In the genomic region with DNA sequence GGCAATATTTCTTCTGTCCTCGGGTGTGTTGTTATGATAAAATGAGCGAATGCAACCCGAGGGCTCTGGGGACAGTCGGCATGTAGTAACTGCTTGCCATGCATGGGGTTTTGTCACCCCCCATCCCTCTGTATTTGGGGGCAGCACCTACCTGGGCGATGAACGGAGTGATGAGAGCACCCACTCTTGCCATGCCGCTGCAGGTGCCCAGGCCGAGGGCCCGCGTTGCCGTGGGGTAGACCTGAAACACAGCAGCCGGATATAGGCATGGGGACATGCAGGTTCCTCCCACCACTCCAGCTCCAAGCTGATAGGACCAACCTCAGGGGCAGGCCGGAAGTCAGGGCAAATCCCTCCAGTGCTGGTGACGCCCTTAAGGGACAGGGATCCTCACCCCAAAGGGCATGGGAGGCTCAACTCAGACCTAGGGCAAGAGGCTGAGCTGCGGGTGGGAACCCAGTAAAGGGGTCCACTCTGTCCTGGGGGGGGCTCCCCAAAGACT, we compare ENCODE assay signal across 36 cellular contexts. TPM values are rescaled to one million over a fixed set of nuclear protein-coding genes. Genes with fewer than 3 reads are reported as not detected.
"Had no signal": no experiment of that assay in that cellular context is flagged by ENCODE, and none has a peak within 500 bp of the region (broad histone marks: within the 10 kb centered on the region; RNA-seq: fewer than 3 reads in every experiment).

No MANE protein-coding gene starts in this region.

- H3K4me3 ChIP-seq: body of pancreas, breast epithelium had no signal

- H3K36me3 ChIP-seq: breast epithelium had no signal

- H3K9me3 Mint-ChIP-seq: activated T-cell treated with anti-CD3 and anti-CD28 coated beads, Interleukin-2, amount 50 U/mL, for 72 hours; activated T-helper 17 cell treated with anti-CD3 and anti-CD28 coated beads, Interleukin-2, amount 50 U/mL, for 72 hours had no signal

- H3K4me1 Mint-ChIP-seq: activated CD4-positive, alpha-beta T cell treated with anti-CD3 and anti-CD28 coated beads, Interleukin-2, amount 10 ng/mL, durations not matched to agents 24 days and 14 days; activated naive CD8-positive, alpha-beta T cell treated with anti-CD3 and anti-CD28 coated beads for 36 hours; activated T-helper 17 cell treated with anti-CD3 and anti-CD28 coated beads, Interleukin-2, amount 50 U/mL, for 72 hours had no signal

- H3K9me3 ChIP-seq: body of pancreas had no signal

- H3K4me3 Mint-ChIP-seq: activated CD4-positive, alpha-beta T cell treated with anti-CD3 and anti-CD28 coated beads, Interleukin-2, amount 10 ng/mL, durations not matched to agents 24 days and 14 days; activated CD8-positive, alpha-beta T cell treated with anti-CD3 and anti-CD28 coated beads for 36 hours; activated naive CD8-positive, alpha-beta T cell treated with anti-CD3 and anti-CD28 coated beads for 36 hours; activated T-cell treated with anti-CD3 and anti-CD28 coated beads, Interleukin-2, amount 50 U/mL, for 72 hours; activated T-helper 17 cell treated with anti-CD3 and anti-CD28 coated beads, Interleukin-2, amount 50 U/mL, for 72 hours had no signal

- H3K27me3 Mint-ChIP-seq: activated CD4-positive, alpha-beta T cell treated with anti-CD3 and anti-CD28 coated beads, Interleukin-2, amount 10 ng/mL, durations not matched to agents 24 days and 14 days; activated naive CD8-positive, alpha-beta T cell treated with anti-CD3 and anti-CD28 coated beads for 36 hours; activated T-helper 17 cell treated with anti-CD3 and anti-CD28 coated beads, Interleukin-2, amount 50 U/mL, for 72 hours had no signal

- DNase-seq: activated CD4-positive, alpha-beta T cell treated with anti-CD3 and anti-CD28 coated beads, Interleukin-2, amount 10 ng/mL, durations not matched to agents 24 days and 14 days; activated CD4-positive, alpha-beta T cell treated with anti-CD3 and anti-CD28 coated beads, Interleukin-2, amount 50 U/mL, for 4 hours; activated CD4-positive, CD25-positive, alpha-beta regulatory T cell; activated CD8-positive, alpha-beta T cell treated with anti-CD3 and anti-CD28 coated beads for 36 hours; activated effector memory CD4-positive, alpha-beta T cell treated with anti-CD3 and anti-CD28 coated beads, Interleukin-2, amount 50 U/mL, for 16 hours; activated naive CD4-positive, alpha-beta T cell; activated naive CD4-positive, alpha-beta T cell treated with anti-CD3 and anti-CD28 coated beads, Interleukin-2, amount 50 U/mL, for 16 hours; activated naive CD8-positive, alpha-beta T cell treated with anti-CD3 and anti-CD28 coated beads for 36 hours; activated T-cell treated with anti-CD3 and anti-CD28 coated beads, Interleukin-2, amount 50 U/mL, for 1 hour; activated T-cell treated with anti-CD3 and anti-CD28 coated beads, Interleukin-2, amount 50 U/mL, for 72 hours; amygdala; body of pancreas; Karpas-422; NCI-H1105; NCI-H1417 treated with DMSO at 0.1 percent for 48 hours; NCI-H187 treated with DMSO at 0.1 percent for 48 hours; NCI-H2081 treated with DMSO at 0.1 percent for 48 hours; NCI-H226; NCI-H446 treated with DMSO at 0.1 percent for 48 hours; NCI-H524; NCI-H69; PC-3; Right ventricle myocardium superior; SW 1271; T-helper 1 cell; T-helper 2 cell; T-helper 9 cell had no signal

- FAIRE-seq: astrocyte, RCC 7860 had no signal

- H3K4me1 ChIP-seq: body of pancreas had no signal

- H3K27me3 ChIP-seq: body of pancreas, breast epithelium had no signal

- H3K36me3 Mint-ChIP-seq: activated naive CD8-positive, alpha-beta T cell treated with anti-CD3 and anti-CD28 coated beads for 36 hours had no signal

- ATAC-seq: activated CD8-positive, alpha-beta T cell treated with anti-CD3 and anti-CD28 coated beads for 36 hours; activated T-cell treated with anti-CD3 and anti-CD28 coated beads, Interleukin-2, amount 50 U/mL, for 72 hours; activated T-helper 17 cell treated with anti-CD3 and anti-CD28 coated beads, Interleukin-2, amount 50 U/mL, for 72 hours; body of pancreas; PC-3 had no signal

- H3K27ac ChIP-seq: body of pancreas, VCaP had no signal

- H3K27ac Mint-ChIP-seq: activated CD4-positive, alpha-beta T cell treated with anti-CD3 and anti-CD28 coated beads, Interleukin-2, amount 10 ng/mL, durations not matched to agents 24 days and 14 days; activated CD8-positive, alpha-beta T cell treated with anti-CD3 and anti-CD28 coated beads for 36 hours; activated naive CD8-positive, alpha-beta T cell treated with anti-CD3 and anti-CD28 coated beads for 36 hours; activated T-cell treated with anti-CD3 and anti-CD28 coated beads, Interleukin-2, amount 50 U/mL, for 72 hours; activated T-helper 17 cell treated with anti-CD3 and anti-CD28 coated beads, Interleukin-2, amount 50 U/mL, for 72 hours had no signal

RNA-seq across cellular contexts. Expression of gene DAO, which starts 35.8 kb away (rescaled TPM):
- total RNA-seq: activated CD4-positive, alpha-beta T cell treated with anti-CD3 and anti-CD28 coated beads, Interleukin-2, amount 10 ng/mL, durations not matched to agents 24 days and 14 days; activated CD8-positive, alpha-beta memory T cell treated with anti-CD3 and anti-CD28 coated beads for 36 hours; activated CD8-positive, alpha-beta T cell treated with anti-CD3 and anti-CD28 coated beads for 36 hours; activated naive CD8-positive, alpha-beta T cell treated with anti-CD3 and anti-CD28 coated beads for 36 hours; activated T-cell treated with anti-CD3 and anti-CD28 coated beads, Interleukin-2, amount 50 U/mL, for 72 hours; activated T-helper 17 cell treated with anti-CD3 and anti-CD28 coated beads, Interleukin-2, amount 50 U/mL, for 72 hours; astrocyte; body of pancreas; breast epithelium; cardiac septum; MCF 10A; PC-3; Right ventricle myocardium superior had no signal
- polyA plus RNA-seq: adipose tissue had no signal
